In genomic region chr3:46098319-46098761, GRCh38 we compare ENCODE assay signal across 8 cellular contexts.
DNase-seq lines count a peak whose midpoint lies in the region; ATAC-seq and TF ChIP-seq lines count a peak whose summit lies in the region.

No MANE protein-coding gene starts in this region.

- no peak overlapping the region for H3K9ac ChIP-seq in PC-3 (ENCODE audit: low read length)
- H3K9ac ChIP-seq in parathyroid adenoma: no peak overlapping the region

- no peak overlapping the region for H3K4me2 ChIP-seq in PC-3 (ENCODE audit: low read length)
- no peak overlapping the region for H3K4me2 ChIP-seq in parathyroid adenoma (ENCODE audit: low read length)

- H3K4me3 ChIP-seq in PC-3 (ENCODE audit: low read length) (no peak overlapping the region), brain microvascular endothelial cell (ENCODE audit: low read depth, low read length) (no peak overlapping the region), parathyroid adenoma (ENCODE audit: low read depth, low read length) (no peak overlapping the region)

- H2AFZ ChIP-seq in PC-3 (ENCODE audit: low read length) (0 out of 2 replicates have a peak overlapping the region, but pooled peaks have one; percentile 6), parathyroid adenoma (peak overlapping the region; percentile 28)

- no peak overlapping the region for H3K27ac ChIP-seq in PC-3 (ENCODE audit: low read length)
- H3K27ac ChIP-seq in brain microvascular endothelial cell: peak overlapping the region; percentile 1
- H3K27ac ChIP-seq in parathyroid adenoma: peak overlapping the region; percentile 24

- DNase-seq in GM10266 (ENCODE audit: extremely low spot score) (peak; percentile 44), PC-3 (peak; percentile 33), brain microvascular endothelial cell (peak; percentile 49), cortex of kidney (lab: John Stamatoyannopoulos, UW) (no peak), DMS53 treated with DMSO at 0.1 percent for 48 hours (lab: John Stamatoyannopoulos, UW; ENCODE audit: unreplicated experiment) (no peak), dermis blood vessel endothelial cell (no peak)

- ATAC-seq in HG02588 (IDR thresholded peaks at IDR 0.05; ENCODE audit: unreplicated experiment) (peak; percentile 53), PC-3 (no peak; the same call in 1 of the 2 replicates)

- H3F3A ChIP-seq in PC-3 (ENCODE audit: low read length, unreplicated experiment): no peaks in the 10 kb centered on the region

- TF ChIP-seq CTCF in GM10266 (IDR thresholded peaks at IDR 0.05; ENCODE audit: control insufficient read depth, insufficient read depth, low read depth, missing control alignments) (no peak), PC-3 (conservative IDR thresholded peaks at IDR 0.05; ENCODE audit: low read depth, low read length) (no peak), brain microvascular endothelial cell (IDR thresholded peaks at IDR 0.05; ENCODE audit: low read depth, low read length, missing control alignments) (no peak), parathyroid adenoma (IDR thresholded peaks at IDR 0.05) (no peak)

- in situ Hi-C loops in brain microvascular endothelial cell (cut with HindIII; ENCODE audit: low pct_ligation_motif_present, low sequenced_read_pairs): no loop called here

- POLR2A ChIA-PET in PC-3 (lab: Charles Lee; ENCODE audit: unreplicated experiment): interaction anchor here (0.6 kb wide), 1 partner anchor 882 kb away, joined by 5 read pairs; no protein-coding TSS in a partner anchor

- H3K9me3 ChIP-seq in PC-3 (ENCODE audit: low read length): no peaks in the 10 kb centered on the region
- H3K9me3 ChIP-seq in parathyroid adenoma (ENCODE audit: control insufficient read depth, low read length): no peaks in the 10 kb centered on the region

- H3K27me3 ChIP-seq in PC-3 (ENCODE audit: low read length) (no peaks in the 10 kb centered on the region), brain microvascular endothelial cell (replicated peaks) (no peaks in the 10 kb centered on the region), parathyroid adenoma (ENCODE audit: control insufficient read depth, insufficient read depth, low read length) (no peaks in the 10 kb centered on the region)

- no peaks in the 10 kb centered on the region for H4K20me1 ChIP-seq in PC-3 (ENCODE audit: low read length)

- H3K4me1 ChIP-seq in PC-3 (ENCODE audit: insufficient read depth, low read length): 0 out of 2 replicates have a peak, but pooled peaks cover 9% of the 10 kb centered on the region
- H3K4me1 ChIP-seq in parathyroid adenoma: no peaks in the 10 kb centered on the region

- H3K79me2 ChIP-seq in PC-3 (ENCODE audit: low read length) (no peaks in the 10 kb centered on the region), parathyroid adenoma (no peaks in the 10 kb centered on the region)

- H3K36me3 ChIP-seq in PC-3 (ENCODE audit: low read depth, low read length) (no peaks in the 10 kb centered on the region), brain microvascular endothelial cell (replicated peaks) (no peaks in the 10 kb centered on the region), parathyroid adenoma (ENCODE audit: control insufficient read depth, insufficient read depth, low read length) (no peaks in the 10 kb centered on the region)

- intact Hi-C loops in PC-3 (cut with micrococcal nuclease): no loop called here

- CTCF ChIA-PET in PC-3 (lab: Charles Lee): no interaction called here

- no TSS peak for BruUV-seq in PC-3 (replicated peaks; lab: Mats Ljungman, UMichigan)

- no peaks in the 10 kb centered on the region for H3K9me2 ChIP-seq in PC-3 (replicated peaks; ENCODE audit: low read length)

Comparison
In these comparisons a context has a peak if more than half of its experiments do, and no peak if none do; other contexts are left out.
1. DNase-seq: peak in GM10266 (single experiment), PC-3 (single experiment) and brain microvascular endothelial cell (single experiment); none in cortex of kidney (single experiment), DMS53 treated with DMSO at 0.1 percent for 48 hours (single experiment) and dermis blood vessel endothelial cell (single experiment).